8 cellular contexts compared by ENCODE assay signal in the genomic region with DNA sequence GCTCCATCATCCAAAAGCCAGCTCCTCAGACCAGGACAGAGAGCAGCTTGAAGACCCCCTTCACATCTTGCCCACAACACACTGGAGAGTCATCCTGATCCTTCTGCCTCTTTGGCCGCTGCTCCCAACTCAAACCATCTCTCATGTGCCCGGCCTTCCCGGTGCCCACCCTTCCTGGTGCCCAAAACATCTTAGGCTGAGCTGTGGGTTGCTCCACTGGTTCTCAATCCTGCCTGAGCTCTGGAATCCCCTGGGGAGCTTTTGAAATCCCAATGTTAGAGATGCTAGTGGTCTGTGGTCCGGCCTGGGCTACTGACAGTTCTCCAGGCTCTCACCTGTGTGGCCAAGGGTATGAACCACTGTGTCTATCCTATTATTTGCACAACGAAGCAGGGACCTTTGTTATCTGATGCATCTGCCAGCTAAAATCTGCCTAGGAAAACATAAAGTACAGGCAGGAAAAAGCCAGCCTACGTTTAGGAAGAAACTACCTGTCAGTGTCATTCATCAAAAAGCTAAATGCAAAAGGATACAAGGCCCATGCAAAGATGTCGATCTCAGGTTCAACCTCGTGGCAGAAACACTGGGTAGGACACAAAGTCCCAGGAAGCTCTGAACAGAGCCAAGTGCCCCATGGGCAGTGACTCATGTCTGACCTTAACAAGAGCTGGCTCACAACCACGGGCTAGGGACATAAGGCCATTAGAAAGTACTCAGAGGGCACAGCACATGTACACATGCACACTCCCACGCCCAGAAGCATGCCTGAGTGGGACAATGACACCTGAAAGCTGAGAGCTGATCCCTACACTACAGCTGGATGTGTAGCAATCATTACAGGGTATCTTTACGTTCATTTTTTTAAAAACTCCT. TPM values are rescaled to one million over a fixed set of nuclear protein-coding genes. Genes with fewer than 3 reads are reported as not detected.
A peak's percentile ranks its signal among the peaks of the same experiment; 100 is the strongest.
DNase-seq lines count a peak whose midpoint lies in the region; ATAC-seq lines count a peak whose summit lies in the region.

No MANE protein-coding gene starts in this region.

- no peaks in the 10 kb centered on the region for H3K36me3 ChIP-seq in skeletal muscle tissue (ENCODE audit: control insufficient read depth in 3 of 3, insufficient read depth in 3 of 3, low read length in 3 of 3)

- in situ Hi-C loops in KBM-7 (cut with MboI; ENCODE audit: low pct_unique_long_range_greater_than_20kb, low sequenced_read_pairs): no loop called here

- peak overlapping the region in 2 of 3 donors; percentile 42 to 74 for H3K9ac ChIP-seq in skeletal muscle tissue (ENCODE audit: low read depth in 1 of 3, low read length in 3 of 3)

- peak overlapping the region in 1 of 3 donors; percentile 17 for H3K4me3 ChIP-seq in skeletal muscle tissue (ENCODE audit: low read length in 3 of 3)

- peak overlapping the region; percentile 94 for H3K27ac ChIP-seq in skeletal muscle tissue (ENCODE audit: low read depth, low read length)

- peak; percentile 81 for DNase-seq in HCEC 1CT
- peak; percentile 73 to 89 for DNase-seq in SW 1271 (lab: John Stamatoyannopoulos, UW)
- peak; percentile 79 for DNase-seq in Right ventricle myocardium inferior (ENCODE audit: missing footprints)
- no peak for DNase-seq in KBM-7

- H3K9me3 ChIP-seq in skeletal muscle tissue (ENCODE audit: control insufficient read depth in 3 of 3, low read length in 3 of 3): no peaks in the 10 kb centered on the region

- peaks cover 53 to 76% (median 70%) of the 10 kb centered on the region in 3 donors for H3K4me1 ChIP-seq in skeletal muscle tissue (ENCODE audit: control insufficient read depth in 3 of 3, insufficient read depth in 3 of 3, low read length in 3 of 3)

- H3K27me3 ChIP-seq in skeletal muscle tissue (ENCODE audit: control insufficient read depth in 3 of 3, insufficient read depth in 3 of 3, low read length in 3 of 3): no peaks in the 10 kb centered on the region

- ATAC-seq in Right ventricle myocardium inferior: peak; percentile 89
- ATAC-seq in GM21367 (IDR thresholded peaks at IDR 0.05; ENCODE audit: unreplicated experiment): no peak
- ATAC-seq in HG03354 (IDR thresholded peaks at IDR 0.05; ENCODE audit: poor library complexity, severe bottlenecking, unreplicated experiment): no peak
- no peak for ATAC-seq in HG03457 (IDR thresholded peaks at IDR 0.05; ENCODE audit: unreplicated experiment)

- intact Hi-C loops in Right ventricle myocardium inferior (cut with DNase I): no loop called here

RNA-seq across cellular contexts. Expression of gene TBC1D8, which starts 30.8 kb away (rescaled TPM):
- total RNA-seq in Right ventricle myocardium inferior (37.9 TPM), skeletal muscle tissue (16.2 TPM)
